In genomic region chr2:167404896-167405295, GRCh38 we compare ENCODE assay signal across 22 cellular contexts.
DNase-seq lines count a peak whose midpoint lies in the region; ATAC-seq, FAIRE-seq and TF ChIP-seq lines count a peak whose summit lies in the region.
"Had no signal": no experiment of that assay in that cellular context is flagged by ENCODE, and none has a peak within 500 bp of the region (broad histone marks: within the 10 kb centered on the region; RNA-seq: fewer than 3 reads in every experiment).

No MANE protein-coding gene starts in this region.

- no peaks in the 10 kb centered on the region for H3K36me3 ChIP-seq in astrocyte (ENCODE audit: insufficient read depth, low read length)
- H3K36me3 ChIP-seq: tibial artery had no signal

- peak; percentile 50 for DNase-seq in HS-5 (ENCODE audit: low read depth)
- peak; percentile 66 for DNase-seq in astrocyte (ENCODE audit: low read depth)
- peak; percentile 63 for DNase-seq in fibroblast of mammary gland (ENCODE audit: low read depth)
- DNase-seq in skeletal muscle cell (ENCODE audit: low read depth): peak; percentile 27
- DNase-seq in NCI-H1092 (lab: John Stamatoyannopoulos, UW): no peak
- no peak for DNase-seq in GDM1 (lab: John Stamatoyannopoulos, UW)
- no peak for DNase-seq in NCI-H526 treated with DMSO at 0.1 percent for 48 hours (lab: John Stamatoyannopoulos, UW)
- DNase-seq: activated CD4-positive, alpha-beta T cell treated with anti-CD3 and anti-CD28 coated beads, Interleukin-2, amount 50 U/mL, for 48 hours; activated CD4-positive, CD25-positive, alpha-beta regulatory T cell; CD8-positive, alpha-beta memory T cell; KG1; NCI-H1694 treated with DMSO at 0.1 percent for 48 hours; NCI-H69; nucleus accumbens; Right ventricle myocardium superior; stimulated activated CD4-positive, alpha-beta T cell treated with anti-CD3 and anti-CD28 coated beads, Interleukin-12 subunit alpha, Interleukin-12 subunit beta, amount 100 ng/mL, for 4 hours; stimulated activated CD4-positive, alpha-beta T cell treated with anti-CD3 and anti-CD28 coated beads, Interleukin-4, amount 100 ng/mL, for 4 hours; T1000; tibial artery had no signal

- H3K9me3 ChIP-seq in astrocyte (ENCODE audit: insufficient read depth, low read depth, low read length): no peaks in the 10 kb centered on the region

- no peak overlapping the region for H3K4me3 Mint-ChIP-seq in astrocyte (ENCODE audit: unreplicated experiment)
- H3K4me3 Mint-ChIP-seq: CD8-positive, alpha-beta memory T cell; stimulated activated naive CD8-positive, alpha-beta T cell treated with anti-CD3 and anti-CD28 coated beads, Interleukin-15, Interleukin-2, amounts not matched to agents 100 ng/mL and 50 ng/mL, for 24 hours had no signal

- H3K9me3 Mint-ChIP-seq in astrocyte (ENCODE audit: unreplicated experiment): peaks cover 12% of the 10 kb centered on the region

- ATAC-seq in GM18502 (IDR thresholded peaks at IDR 0.05; ENCODE audit: poor library complexity, unreplicated experiment): no peak

- no peak for TF ChIP-seq CTCF in astrocyte (IDR thresholded peaks at IDR 0.05; ENCODE audit: insufficient read depth, low read depth, low read length)
- TF ChIP-seq CTCF in fibroblast of mammary gland (conservative IDR thresholded peaks at IDR 0.05; ENCODE audit: control insufficient read depth, insufficient read depth, low read depth, low read length): no peak

- no peaks in the 10 kb centered on the region for H3K27me3 ChIP-seq in astrocyte (ENCODE audit: insufficient read depth, low read length)
- H3K27me3 ChIP-seq: tibial artery had no signal

- no peak overlapping the region for H3K9ac ChIP-seq in astrocyte (ENCODE audit: low read length)

- peaks cover 27% of the 10 kb centered on the region for H3K4me1 Mint-ChIP-seq in astrocyte (ENCODE audit: low read depth, unreplicated experiment)
- H3K4me1 Mint-ChIP-seq: CD8-positive, alpha-beta memory T cell had no signal

- peak overlapping the region; percentile 77 for H3K27ac Mint-ChIP-seq in astrocyte (ENCODE audit: unreplicated experiment)
- H3K27ac Mint-ChIP-seq: CD8-positive, alpha-beta memory T cell; stimulated activated naive CD8-positive, alpha-beta T cell treated with anti-CD3 and anti-CD28 coated beads, Interleukin-15, Interleukin-2, amounts not matched to agents 100 ng/mL and 50 ng/mL, for 24 hours had no signal

- no peaks in the 10 kb centered on the region for H3K79me2 ChIP-seq in astrocyte (ENCODE audit: insufficient read depth, low read length)

- no peak overlapping the region for H3K4me3 ChIP-seq in astrocyte (ENCODE audit: insufficient read depth, low read depth, low read length)
- H3K4me3 ChIP-seq in fibroblast of mammary gland (ENCODE audit: control insufficient read depth, low read depth, low read length): no peak overlapping the region
- H3K4me3 ChIP-seq in skeletal muscle cell (ENCODE audit: low read depth, low read length): no peak overlapping the region
- H3K4me3 ChIP-seq: tibial artery had no signal

- no peak for FAIRE-seq in astrocyte (lab: Jason Lieb, UNC)
- FAIRE-seq: GM12891 had no signal

- H3K36me3 Mint-ChIP-seq in astrocyte (ENCODE audit: low read depth, unreplicated experiment): no peaks in the 10 kb centered on the region
- H3K36me3 Mint-ChIP-seq: CD8-positive, alpha-beta memory T cell had no signal

- H3K27me3 Mint-ChIP-seq in astrocyte (ENCODE audit: low read depth, unreplicated experiment): no peaks in the 10 kb centered on the region
- H3K27me3 Mint-ChIP-seq: CD8-positive, alpha-beta memory T cell; stimulated activated naive CD8-positive, alpha-beta T cell treated with anti-CD3 and anti-CD28 coated beads, Interleukin-15, Interleukin-2, amounts not matched to agents 100 ng/mL and 50 ng/mL, for 24 hours had no signal

- peak overlapping the region; percentile 0 for H3K27ac ChIP-seq in astrocyte (ENCODE audit: low read depth, low read length)
- H3K27ac ChIP-seq: tibial artery had no signal

- H2AFZ ChIP-seq in astrocyte (ENCODE audit: low read depth, low read length): no peak overlapping the region

- H3K4me2 ChIP-seq in astrocyte (ENCODE audit: low read length): peak overlapping the region; percentile 53

- H3K4me1 ChIP-seq in astrocyte (ENCODE audit: insufficient read depth, low read length): peaks cover 17% of the 10 kb centered on the region
- H3K4me1 ChIP-seq: tibial artery had no signal

- H4K20me1 ChIP-seq in astrocyte (ENCODE audit: insufficient read depth, low read length): no peaks in the 10 kb centered on the region

Comparison
In these comparisons a context has a peak if more than half of its experiments do, and no peak if none do; other contexts are left out.
1. DNase-seq: peak in HS-5 (single experiment), astrocyte (single experiment), fibroblast of mammary gland (single experiment) and skeletal muscle cell (single experiment); none in NCI-H1092 (single experiment), GDM1 (single experiment) and NCI-H526 treated with DMSO at 0.1 percent for 48 hours (single experiment).